16 cellular contexts compared by ENCODE assay signal in genomic region chr1:228996286-228996685, GRCh38.
"Had no signal": no experiment of that assay in that cellular context is flagged by ENCODE, and none has a peak within 500 bp of the region (broad histone marks: within the 10 kb centered on the region; RNA-seq: fewer than 3 reads in every experiment).

No MANE protein-coding gene starts in this region.

- FAIRE-seq: colon, small intestine had no signal

- H3K27ac Mint-ChIP-seq: dendritic cell treated with granulocyte-macrophage colony-stimulating factor and Interleukin-4, amounts not matched to agents 40 ng/mL and 50 ng/mL, for 4 days; effector memory CD8-positive, alpha-beta T cell; naive thymus-derived CD8-positive, alpha-beta T cell had no signal

- DNase-seq: effector memory CD8-positive, alpha-beta T cell; esophagus squamous epithelium; foreskin keratinocyte; left colon; mucosa of descending colon; posterior cingulate gyrus; small intestine; stimulated activated CD4-positive, alpha-beta T cell treated with anti-CD3 and anti-CD28 coated beads, Interleukin-12 subunit alpha, Interleukin-12 subunit beta, amount 100 ng/mL, for 4 hours; stimulated activated naive CD4-positive, alpha-beta T cell; thyroid gland; upper lobe of right lung had no signal

- H3K4me2 ChIP-seq: hepatocyte had no signal

- H3K36me3 ChIP-seq: esophagus squamous epithelium, right atrium auricular region, thyroid gland, upper lobe of right lung had no signal

- H2AFZ ChIP-seq: hepatocyte had no signal

- ATAC-seq: effector memory CD8-positive, alpha-beta T cell; foreskin keratinocyte; left colon; mucosa of descending colon; naive thymus-derived CD8-positive, alpha-beta T cell; upper lobe of right lung had no signal

- H3K27ac ChIP-seq: esophagus squamous epithelium, foreskin keratinocyte, hepatocyte, right atrium auricular region, thyroid gland, upper lobe of right lung had no signal

- H3K27me3 ChIP-seq: esophagus squamous epithelium, foreskin keratinocyte, hepatocyte, right atrium auricular region, thyroid gland, upper lobe of right lung had no signal

- H3K79me2 ChIP-seq: hepatocyte had no signal

- H3K9me3 Mint-ChIP-seq: dendritic cell treated with granulocyte-macrophage colony-stimulating factor and Interleukin-4, amounts not matched to agents 40 ng/mL and 50 ng/mL, for 4 days; effector memory CD8-positive, alpha-beta T cell; naive thymus-derived CD8-positive, alpha-beta T cell had no signal

- H3K9me3 ChIP-seq: esophagus squamous epithelium, mucosa of descending colon, right atrium auricular region, thyroid gland, upper lobe of right lung had no signal

- H3K4me3 ChIP-seq: esophagus squamous epithelium, hepatocyte, mucosa of descending colon, right atrium auricular region, thyroid gland, upper lobe of right lung had no signal

- H3K27me3 Mint-ChIP-seq: dendritic cell treated with granulocyte-macrophage colony-stimulating factor and Interleukin-4, amounts not matched to agents 40 ng/mL and 50 ng/mL, for 4 days; naive thymus-derived CD8-positive, alpha-beta T cell had no signal

- H3K4me1 ChIP-seq: esophagus squamous epithelium, right atrium auricular region, upper lobe of right lung had no signal

- H3K4me3 Mint-ChIP-seq: dendritic cell treated with granulocyte-macrophage colony-stimulating factor and Interleukin-4, amounts not matched to agents 40 ng/mL and 50 ng/mL, for 4 days; effector memory CD8-positive, alpha-beta T cell; naive thymus-derived CD8-positive, alpha-beta T cell had no signal
